11 cellular contexts compared by ENCODE assay signal in the genomic region with DNA sequence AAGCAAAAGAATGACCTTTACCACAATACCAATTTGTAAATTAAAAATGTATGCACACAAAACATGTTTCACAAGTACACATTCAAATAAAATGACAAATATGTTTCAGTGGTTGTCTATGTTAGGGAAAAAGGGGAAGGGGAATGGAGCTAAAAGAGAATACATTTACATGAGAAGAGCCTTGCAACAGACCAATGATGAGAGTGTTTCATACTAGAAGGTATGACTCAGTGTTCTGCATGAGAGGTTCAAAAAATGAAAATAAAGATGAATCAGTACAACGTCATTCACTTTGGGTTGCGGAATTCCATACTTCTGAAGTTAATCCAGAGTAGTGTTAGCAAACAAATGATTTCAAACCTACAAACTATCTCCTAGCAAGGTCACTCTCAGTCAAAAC. TPM values are rescaled to one million over a fixed set of nuclear protein-coding genes. Genes with fewer than 3 reads are reported as not detected.
DNase-seq lines count a peak whose midpoint lies in the region; ATAC-seq, FAIRE-seq and TF ChIP-seq lines count a peak whose summit lies in the region.
"Had no signal": no experiment of that assay in that cellular context is flagged by ENCODE, and none has a peak within 500 bp of the region (broad histone marks: within the 10 kb centered on the region; RNA-seq: fewer than 3 reads in every experiment).

No MANE protein-coding gene starts in this region.

- intact Hi-C loops in left ventricle myocardium superior (cut with micrococcal nuclease): no loop called here

- in situ Hi-C loops in astrocyte of the cerebellum (cut with HindIII; ENCODE audit: low sequenced_read_pairs): no loop called here

- H3K36me3 ChIP-seq in right atrium auricular region: no peaks in the 10 kb centered on the region
- H3K36me3 ChIP-seq: thyroid gland had no signal

- H3K4me1 ChIP-seq in right atrium auricular region: no peaks in the 10 kb centered on the region
- H3K4me1 ChIP-seq: thyroid gland had no signal

- ATAC-seq in HG03439 (IDR thresholded peaks at IDR 0.05; ENCODE audit: unreplicated experiment): peak; percentile 58
- ATAC-seq in left ventricle myocardium superior: no peak
- ATAC-seq in HG02588 (IDR thresholded peaks at IDR 0.05; ENCODE audit: unreplicated experiment): no peak
- ATAC-seq: Right ventricle myocardium inferior had no signal

- no peaks in the 10 kb centered on the region for H3K27me3 ChIP-seq in right atrium auricular region
- H3K27me3 ChIP-seq: thyroid gland had no signal

- TF ChIP-seq POLR2A in GM12891 (IDR thresholded peaks at IDR 0.05; ENCODE audit: low read depth, low read length): no peak

- H3K9me3 ChIP-seq in right atrium auricular region: no peaks in the 10 kb centered on the region
- H3K9me3 ChIP-seq: thyroid gland had no signal

- DNase-seq in GM12891 (ENCODE audit: insufficient read length, low spot score): no peak
- DNase-seq in astrocyte of the cerebellum (ENCODE audit: low read depth): peak; percentile 72
- DNase-seq in non-pigmented ciliary epithelial cell (ENCODE audit: low read depth): peak; percentile 63
- no peak for DNase-seq in NCI-H774 (lab: John Stamatoyannopoulos, UW)
- DNase-seq in left ventricle myocardium superior: no peak
- no peak for DNase-seq in right atrium auricular region (ENCODE audit: low spot score)
- DNase-seq: thyroid gland had no signal

- no peak overlapping the region for H3K4me3 ChIP-seq in astrocyte of the cerebellum (ENCODE audit: low read depth, low read length)
- H3K4me3 ChIP-seq in right atrium auricular region: no peak overlapping the region
- H3K4me3 ChIP-seq: thyroid gland had no signal

- TF ChIP-seq CTCF in astrocyte of the cerebellum (IDR thresholded peaks at IDR 0.05; ENCODE audit: low read depth, low read length, missing control alignments) (no peak), right atrium auricular region (IDR thresholded peaks at IDR 0.05) (no peak)

- FAIRE-seq in GM12891 (lab: Jason Lieb, UNC): no peak

- H3K27ac ChIP-seq in right atrium auricular region: no peak overlapping the region
- H3K27ac ChIP-seq: thyroid gland had no signal

TF ChIP-seq in GM12891, 5 proteins besides CTCF, POLR2A, EP300 and RAD21:
- TF ChIP-seq SPI1 (IDR thresholded peaks at IDR 0.05; ENCODE audit: low read depth, low read length): peak; percentile 57
- TF ChIP-seq POLR2AphosphoS5 (IDR thresholded peaks at IDR 0.05; ENCODE audit: low read depth, low read length): no peak
TF ChIP-seq in GM12891: peak in this region for 1.

RNA-seq across cellular contexts. Expression of gene RPGR, which starts 51.7 kb away (rescaled TPM):
- polyA plus RNA-seq in GM12891 (2012; ENCODE audit: low read depth, missing spikeins): 2.6 TPM
- 4.0 TPM for total RNA-seq in left ventricle myocardium superior
- total RNA-seq in right atrium auricular region: 10 to 100 TPM in 1 of 2 donors, 1 to 10 TPM in 1; 4.6 to 11.0 TPM

RNA-seq across cellular contexts. Expression of gene SRPX, which starts 54.9 kb away (rescaled TPM):
- polyA plus RNA-seq in GM12891 (2012; ENCODE audit: low read depth, missing spikeins): not detected
- 45.2 TPM for total RNA-seq in left ventricle myocardium superior
- 10 to 100 TPM; 75.7 to 81.8 TPM for total RNA-seq in right atrium auricular region
- total RNA-seq: activated T-helper 2 cell treated with anti-CD3 and anti-CD28 coated beads, Interferon-gamma antibody, Interleukin-2, Interleukin-4, amounts not matched to agents 10 μg/mL and 5 μg/mL and 100 μg/mL, durations not matched to agents 14 hours and 24 hours and 36 hours had no signal

Comparison
In these comparisons a context has a peak if more than half of its experiments do, and no peak if none do; other contexts are left out.
1. DNase-seq: peak in astrocyte of the cerebellum (single experiment) and non-pigmented ciliary epithelial cell (single experiment); none in GM12891 (single experiment), NCI-H774 (single experiment), left ventricle myocardium superior (single experiment) and right atrium auricular region (single experiment).